ENCODE assay signal across 28 cellular contexts in genomic region chr6:83613378-83613777, GRCh38.
"Had no signal": no experiment of that assay in that cellular context is flagged by ENCODE, and none has a peak within 500 bp of the region (broad histone marks: within the 10 kb centered on the region; RNA-seq: fewer than 3 reads in every experiment).

No MANE protein-coding gene starts in this region.

- H3K9me3 ChIP-seq: adrenal gland, Peyer's patch had no signal

- DNase-seq: activated CD4-positive, alpha-beta memory T cell treated with anti-CD3 and anti-CD28 coated beads for 36 hours; activated CD4-positive, alpha-beta T cell treated with anti-CD3 and anti-CD28 coated beads for 36 hours; activated CD4-positive, alpha-beta T cell treated with anti-CD3 and anti-CD28 coated beads, Interleukin-2, amount 50 U/mL, for 1 hour; activated CD8-positive, alpha-beta memory T cell treated with anti-CD3 and anti-CD28 coated beads, Interleukin-2, amount 50 U/mL, for 4 hours; activated gamma-delta T cell treated with Interleukin-2 at 50 U/mL for 16 hours; activated naive CD4-positive, alpha-beta T cell treated with anti-CD3 and anti-CD28 coated beads for 36 hours; activated T-cell treated with anti-CD3 and anti-CD28 coated beads for 4 hours; activated T-cell treated with anti-CD3 and anti-CD28 coated beads, Interleukin-2, amount 50 U/mL, for 4 hours; adrenal gland; anterior cingulate cortex; central memory CD4-positive, alpha-beta T cell; MM.1S; NCI-H1092 treated with DMSO at 0.1 percent for 48 hours; NCI-H146; NCI-H187; NCI-H2029 treated with DMSO at 0.1 percent for 48 hours; NCI-H2107; NCI-H2171 treated with DMSO at 0.1 percent for 48 hours; NCI-H345; NCI-H524 treated with DMSO at 0.1 percent for 48 hours; PC-3; Peyer's patch; RPMI8226; SIG-M5 had no signal

- H3K4me1 ChIP-seq: adrenal gland, Peyer's patch had no signal

- H3K4me3 ChIP-seq: adrenal gland, Peyer's patch had no signal

- ATAC-seq: activated CD4-positive, alpha-beta T cell treated with anti-CD3 and anti-CD28 coated beads for 36 hours; activated CD4-positive, CD25-positive, alpha-beta regulatory T cell treated with anti-CD3 and anti-CD28 coated beads, Interleukin-2, amount 50 U/mL, for 24 hours; activated naive CD4-positive, alpha-beta T cell treated with anti-CD3 and anti-CD28 coated beads, Interleukin-2, amount 50 U/mL, for 72 hours; activated T-cell treated with anti-CD3 and anti-CD28 coated beads, Interleukin-2, amount 50 U/mL, for 4 hours; PC-3; WTC11 had no signal

- H3K27ac ChIP-seq: adrenal gland, KMS-11, Peyer's patch had no signal

- H3K27me3 ChIP-seq: Peyer's patch had no signal

- H3K4me2 ChIP-seq: KMS-11 had no signal

- H3K36me3 ChIP-seq: adrenal gland, Peyer's patch had no signal

- H3K9ac ChIP-seq: KMS-11 had no signal
